Comparison of ENCODE assay signal across 16 cellular contexts in the genomic region with DNA sequence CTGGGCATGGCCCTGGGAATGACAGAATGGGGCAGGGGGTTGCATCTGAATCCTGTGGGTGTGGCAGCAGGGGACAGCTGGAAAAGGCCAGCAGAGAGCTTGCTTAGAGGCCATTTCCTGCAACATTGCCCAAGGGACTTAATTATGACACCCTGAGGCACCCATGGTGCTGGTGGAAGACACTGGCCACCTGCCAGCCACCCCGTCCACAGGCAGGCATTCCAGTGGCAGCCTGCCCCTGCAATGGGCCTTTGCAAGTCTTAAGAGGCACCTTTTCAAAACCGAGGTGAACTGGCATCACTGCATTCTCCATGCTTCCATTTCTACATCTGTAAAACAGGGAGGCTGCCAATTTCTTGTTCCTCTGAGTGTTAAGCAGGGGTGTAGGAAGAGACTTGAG. TPM values are rescaled to one million over a fixed set of nuclear protein-coding genes. Genes with fewer than 3 reads are reported as not detected.
DNase-seq lines count a peak whose midpoint lies in the region; ATAC-seq and TF ChIP-seq lines count a peak whose summit lies in the region.
"Had no signal": no experiment of that assay in that cellular context is flagged by ENCODE, and none has a peak within 500 bp of the region (broad histone marks: within the 10 kb centered on the region; RNA-seq: fewer than 3 reads in every experiment).

No MANE protein-coding gene starts in this region.

- DNase-seq in natural killer cell (no peak), NCI-H69 (lab: John Stamatoyannopoulos, UW) (peak; percentile 56), memory B cell (ENCODE audit: low spot score in 2 of 2) (no peak), ACHN (no peak), hippocampal formation (lab: John Stamatoyannopoulos, UW) (no peak)
- no peak for DNase-seq in natural killer cell treated with Interleukin-12 subunit alpha and Interleukin-12 subunit beta and Interleukin-15 and Interleukin-18, amount 100 ng/mL, for 72 hours (ENCODE audit: low spot score)
- DNase-seq: activated gamma-delta T cell, cortex of kidney, islet precursor cell, NCI-H2107, NCI-H774, spleen, stomach had no signal

- H3K9me3 Mint-ChIP-seq in natural killer cell (no peaks in the 10 kb centered on the region), memory B cell (no peaks in the 10 kb centered on the region)
- H3K9me3 Mint-ChIP-seq in natural killer cell treated with Interleukin-12 subunit alpha and Interleukin-12 subunit beta and Interleukin-15 and Interleukin-18, amount 100 ng/mL, for 72 hours, result no peaks in the 10 kb centered on the region

- in situ Hi-C loops in ACHN (cut with HindIII; ENCODE audit: low pct_ligation_motif_present, low pct_unique_long_range_greater_than_20kb, low sequenced_read_pairs), result no loop called here

- peaks cover 44 to 73% of the 10 kb centered on the region in 2 donors for H3K4me1 Mint-ChIP-seq in natural killer cell
- H3K4me1 Mint-ChIP-seq in natural killer cell treated with Interleukin-12 subunit alpha and Interleukin-12 subunit beta and Interleukin-15 and Interleukin-18, amount 100 ng/mL, for 72 hours (ENCODE audit: low read depth in 2 of 2), result peaks cover 23 to 45% of the 10 kb centered on the region in 2 donors
- H3K4me1 Mint-ChIP-seq in memory B cell, result peaks cover 33% of the 10 kb centered on the region

- ATAC-seq in natural killer cell (no peak), memory B cell (ENCODE audit: low read depth) (no peak), HG02571 (IDR thresholded peaks at IDR 0.05; ENCODE audit: unreplicated experiment) (no peak)
- ATAC-seq in natural killer cell treated with Interleukin-12 subunit alpha and Interleukin-12 subunit beta and Interleukin-15 and Interleukin-18, amount 100 ng/mL, for 72 hours, result no peak
- ATAC-seq: Panc1 had no signal

- intact Hi-C loops in natural killer cell (cut with micrococcal nuclease), result loop anchor here (10.0 kb wide), 1 partner anchor 145 kb away; the partner anchor contains the start of gene CABIN1

- no peaks in the 10 kb centered on the region for H3K36me3 Mint-ChIP-seq in natural killer cell
- no peaks in the 10 kb centered on the region for H3K36me3 Mint-ChIP-seq in natural killer cell treated with Interleukin-12 subunit alpha and Interleukin-12 subunit beta and Interleukin-15 and Interleukin-18, amount 100 ng/mL, for 72 hours
- peaks cover 4% of the 10 kb centered on the region for H3K36me3 Mint-ChIP-seq in memory B cell

- H3K4me3 Mint-ChIP-seq in natural killer cell (peak overlapping the region; percentile 35), memory B cell (peak overlapping the region; percentile 34)
- no peak overlapping the region for H3K4me3 Mint-ChIP-seq in natural killer cell treated with Interleukin-12 subunit alpha and Interleukin-12 subunit beta and Interleukin-15 and Interleukin-18, amount 100 ng/mL, for 72 hours
- H3K4me3 Mint-ChIP-seq: CD14-positive monocyte had no signal

- peak overlapping the region in 1 of 2 donors; percentile 14 for H3K27ac Mint-ChIP-seq in natural killer cell
- peak overlapping the region in 1 of 2 donors; percentile 54 for H3K27ac Mint-ChIP-seq in natural killer cell treated with Interleukin-12 subunit alpha and Interleukin-12 subunit beta and Interleukin-15 and Interleukin-18, amount 100 ng/mL, for 72 hours
- H3K27ac Mint-ChIP-seq in memory B cell, result no peak overlapping the region

- no peak for TF ChIP-seq CTCF in natural killer cell (IDR thresholded peaks at IDR 0.05)

- H3K27me3 Mint-ChIP-seq in natural killer cell (ENCODE audit: low read depth in 2 of 2), result no peaks in the 10 kb centered on the region
- no peaks in the 10 kb centered on the region for H3K27me3 Mint-ChIP-seq in natural killer cell treated with Interleukin-12 subunit alpha and Interleukin-12 subunit beta and Interleukin-15 and Interleukin-18, amount 100 ng/mL, for 72 hours
- no peaks in the 10 kb centered on the region for H3K27me3 Mint-ChIP-seq in memory B cell

RNA-seq across cellular contexts. Expression of gene SUSD2, which starts 21.6 kb away (rescaled TPM):
- 1 to 10 TPM in 2 of 3 donors, under 1 TPM in 1; 0.75 to 1.7 (median 1.5) TPM for total RNA-seq in natural killer cell
- total RNA-seq in natural killer cell treated with Interleukin-12 subunit alpha and Interleukin-12 subunit beta and Interleukin-15 and Interleukin-18, amount 100 ng/mL, for 72 hours, result 1 to 10 TPM; 2.4 to 2.7 TPM
